Comparison of ENCODE assay signal across 22 cellular contexts in genomic region chr2:147227313-147227712, GRCh38.
"Had no signal": no experiment of that assay in that cellular context is flagged by ENCODE, and none has a peak within 500 bp of the region (broad histone marks: within the 10 kb centered on the region; RNA-seq: fewer than 3 reads in every experiment).

No MANE protein-coding gene starts in this region.

- H3K36me3 ChIP-seq: esophagus muscularis mucosa, gastroesophageal sphincter, heart right ventricle, left lung, lower lobe of right lung had no signal

- H3K27me3 ChIP-seq: esophagus muscularis mucosa, foreskin keratinocyte, gastroesophageal sphincter, heart right ventricle, left lung had no signal

- FAIRE-seq: colon, endothelial cell of umbilical vein, frontal cortex, islet of Langerhans, keratinocyte had no signal

- H3K27ac ChIP-seq: coronary artery, dorsolateral prefrontal cortex, esophagus muscularis mucosa, foreskin keratinocyte, gastroesophageal sphincter, heart right ventricle, left lung, lower lobe of right lung had no signal

- ATAC-seq: foreskin keratinocyte, gastroesophageal sphincter, heart right ventricle, left cardiac atrium, left lung, left ventricle myocardium superior, lower lobe of right lung had no signal

- DNase-seq: dermis blood vessel endothelial cell; dorsolateral prefrontal cortex; effector CD4-positive, alpha-beta T cell; effector memory CD4-positive, alpha-beta T cell; foreskin keratinocyte; head of caudate nucleus; heart right ventricle; hippocampal formation; left cardiac atrium; left lung; left ventricle myocardium superior; lower lobe of right lung; mesenchymal stem cell; midbrain had no signal

- H3K9me3 ChIP-seq: esophagus muscularis mucosa, gastroesophageal sphincter, left lung, lower lobe of right lung had no signal

- H3K4me1 ChIP-seq: esophagus muscularis mucosa, gastroesophageal sphincter, heart right ventricle, left lung, lower lobe of right lung had no signal

- H3K4me3 ChIP-seq: coronary artery, dorsolateral prefrontal cortex, esophagus muscularis mucosa, gastroesophageal sphincter, heart right ventricle, left lung, lower lobe of right lung had no signal
